ENCODE assay signal across 1 cellular context in genomic region chr1:54407957-54408700, GRCh38.
TF ChIP-seq lines count a peak whose summit lies in the region.

No MANE protein-coding gene starts in this region.

TF ChIP-seq in K562, 482 proteins besides CTCF, POLR2A, EP300 and RAD21 (continued from another document and continues in another):
- TF ChIP-seq ZHX1 (conservative IDR thresholded peaks at IDR 0.05; ENCODE audit: low read length) (no peak), PPARD (CRISPR knock-in tag; IDR thresholded peaks at IDR 0.05) (no peak), LEF1 (IDR thresholded peaks at IDR 0.05) (0 out of 2 replicates have a peak, but pooled peaks have one; percentile 31), CREM (IDR thresholded peaks at IDR 0.05; ENCODE audit: low read depth) (peak; percentile 55), SIX5 (IDR thresholded peaks at IDR 0.05; ENCODE audit: borderline replicate concordance in 1 of 2, insufficient read depth in 1 of 2, low read depth in 1 of 2, low read length in 2 of 2) (no peak), ZNF740 (CRISPR knock-in tag; IDR thresholded peaks at IDR 0.05) (no peak), ZNF740 (tag; IDR thresholded peaks at IDR 0.05) (0 out of 4 replicates have a peak, but pooled peaks of 1 of the 2 experiments have one; percentile 12), ZNF133 (CRISPR knock-in tag; IDR thresholded peaks at IDR 0.05) (no peak), HDAC1 (IDR thresholded peaks at IDR 0.05) (peak in 1 of 2 experiments; percentile 29; a peak in 1 of 4 replicates), TSHZ1 (CRISPR knock-in tag; IDR thresholded peaks at IDR 0.05) (no peak), NFYB (IDR thresholded peaks at IDR 0.05; ENCODE audit: extremely low read depth, insufficient read length) (no peak), ZNF707 (CRISPR knock-in tag; conservative IDR thresholded peaks at IDR 0.05) (0 out of 2 replicates have a peak, but pooled peaks have one; percentile 28), SPI1 (IDR thresholded peaks at IDR 0.05; ENCODE audit: borderline replicate concordance, low read depth, low read length) (peak; percentile 77; the same call in 1 of the 2 replicates), ZNF3 (CRISPR knock-in tag; IDR thresholded peaks at IDR 0.05) (no peak), SLC30A9 (CRISPR knock-in tag; IDR thresholded peaks at IDR 0.05) (no peak), MTA3 (IDR thresholded peaks at IDR 0.05; ENCODE audit: borderline replicate concordance) (peak; percentile 47; the same call in 1 of the 2 replicates), KDM4B (IDR thresholded peaks at IDR 0.05; ENCODE audit: borderline replicate concordance in 2 of 2, low read depth in 1 of 2) (no peak), NR2F6 (CRISPR knock-in tag; IDR thresholded peaks at IDR 0.05) (no peak)
- TF ChIP-seq, protein P1, sequence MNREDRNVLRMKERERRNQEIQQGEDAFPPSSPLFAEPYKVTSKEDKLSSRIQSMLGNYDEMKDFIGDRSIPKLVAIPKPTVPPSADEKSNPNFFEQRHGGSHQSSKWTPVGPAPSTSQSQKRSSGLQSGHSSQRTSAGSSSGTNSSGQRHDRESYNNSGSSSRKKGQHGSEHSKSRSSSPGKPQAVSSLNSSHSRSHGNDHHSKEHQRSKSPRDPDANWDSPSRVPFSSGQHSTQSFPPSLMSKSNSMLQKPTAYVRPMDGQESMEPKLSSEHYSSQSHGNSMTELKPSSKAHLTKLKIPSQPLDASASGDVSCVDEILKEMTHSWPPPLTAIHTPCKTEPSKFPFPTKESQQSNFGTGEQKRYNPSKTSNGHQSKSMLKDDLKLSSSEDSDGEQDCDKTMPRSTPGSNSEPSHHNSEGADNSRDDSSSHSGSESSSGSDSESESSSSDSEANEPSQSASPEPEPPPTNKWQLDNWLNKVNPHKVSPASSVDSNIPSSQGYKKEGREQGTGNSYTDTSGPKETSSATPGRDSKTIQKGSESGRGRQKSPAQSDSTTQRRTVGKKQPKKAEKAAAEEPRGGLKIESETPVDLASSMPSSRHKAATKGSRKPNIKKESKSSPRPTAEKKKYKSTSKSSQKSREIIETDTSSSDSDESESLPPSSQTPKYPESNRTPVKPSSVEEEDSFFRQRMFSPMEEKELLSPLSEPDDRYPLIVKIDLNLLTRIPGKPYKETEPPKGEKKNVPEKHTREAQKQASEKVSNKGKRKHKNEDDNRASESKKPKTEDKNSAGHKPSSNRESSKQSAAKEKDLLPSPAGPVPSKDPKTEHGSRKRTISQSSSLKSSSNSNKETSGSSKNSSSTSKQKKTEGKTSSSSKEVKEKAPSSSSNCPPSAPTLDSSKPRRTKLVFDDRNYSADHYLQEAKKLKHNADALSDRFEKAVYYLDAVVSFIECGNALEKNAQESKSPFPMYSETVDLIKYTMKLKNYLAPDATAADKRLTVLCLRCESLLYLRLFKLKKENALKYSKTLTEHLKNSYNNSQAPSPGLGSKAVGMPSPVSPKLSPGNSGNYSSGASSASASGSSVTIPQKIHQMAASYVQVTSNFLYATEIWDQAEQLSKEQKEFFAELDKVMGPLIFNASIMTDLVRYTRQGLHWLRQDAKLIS (CRISPR knock-in tag; IDR thresholded peaks at IDR 0.05) = no peak
- TF ChIP-seq, protein P2, sequence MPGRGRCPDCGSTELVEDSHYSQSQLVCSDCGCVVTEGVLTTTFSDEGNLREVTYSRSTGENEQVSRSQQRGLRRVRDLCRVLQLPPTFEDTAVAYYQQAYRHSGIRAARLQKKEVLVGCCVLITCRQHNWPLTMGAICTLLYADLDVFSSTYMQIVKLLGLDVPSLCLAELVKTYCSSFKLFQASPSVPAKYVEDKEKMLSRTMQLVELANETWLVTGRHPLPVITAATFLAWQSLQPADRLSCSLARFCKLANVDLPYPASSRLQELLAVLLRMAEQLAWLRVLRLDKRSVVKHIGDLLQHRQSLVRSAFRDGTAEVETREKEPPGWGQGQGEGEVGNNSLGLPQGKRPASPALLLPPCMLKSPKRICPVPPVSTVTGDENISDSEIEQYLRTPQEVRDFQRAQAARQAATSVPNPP (IDR thresholded peaks at IDR 0.05; ENCODE audit: borderline replicate concordance, insufficient read depth, insufficient read length) = no peak
- TF ChIP-seq, protein P3, sequence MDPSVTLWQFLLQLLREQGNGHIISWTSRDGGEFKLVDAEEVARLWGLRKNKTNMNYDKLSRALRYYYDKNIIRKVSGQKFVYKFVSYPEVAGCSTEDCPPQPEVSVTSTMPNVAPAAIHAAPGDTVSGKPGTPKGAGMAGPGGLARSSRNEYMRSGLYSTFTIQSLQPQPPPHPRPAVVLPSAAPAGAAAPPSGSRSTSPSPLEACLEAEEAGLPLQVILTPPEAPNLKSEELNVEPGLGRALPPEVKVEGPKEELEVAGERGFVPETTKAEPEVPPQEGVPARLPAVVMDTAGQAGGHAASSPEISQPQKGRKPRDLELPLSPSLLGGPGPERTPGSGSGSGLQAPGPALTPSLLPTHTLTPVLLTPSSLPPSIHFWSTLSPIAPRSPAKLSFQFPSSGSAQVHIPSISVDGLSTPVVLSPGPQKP (CRISPR knock-in tag; IDR thresholded peaks at IDR 0.05) = no peak
- TF ChIP-seq, protein P4, sequence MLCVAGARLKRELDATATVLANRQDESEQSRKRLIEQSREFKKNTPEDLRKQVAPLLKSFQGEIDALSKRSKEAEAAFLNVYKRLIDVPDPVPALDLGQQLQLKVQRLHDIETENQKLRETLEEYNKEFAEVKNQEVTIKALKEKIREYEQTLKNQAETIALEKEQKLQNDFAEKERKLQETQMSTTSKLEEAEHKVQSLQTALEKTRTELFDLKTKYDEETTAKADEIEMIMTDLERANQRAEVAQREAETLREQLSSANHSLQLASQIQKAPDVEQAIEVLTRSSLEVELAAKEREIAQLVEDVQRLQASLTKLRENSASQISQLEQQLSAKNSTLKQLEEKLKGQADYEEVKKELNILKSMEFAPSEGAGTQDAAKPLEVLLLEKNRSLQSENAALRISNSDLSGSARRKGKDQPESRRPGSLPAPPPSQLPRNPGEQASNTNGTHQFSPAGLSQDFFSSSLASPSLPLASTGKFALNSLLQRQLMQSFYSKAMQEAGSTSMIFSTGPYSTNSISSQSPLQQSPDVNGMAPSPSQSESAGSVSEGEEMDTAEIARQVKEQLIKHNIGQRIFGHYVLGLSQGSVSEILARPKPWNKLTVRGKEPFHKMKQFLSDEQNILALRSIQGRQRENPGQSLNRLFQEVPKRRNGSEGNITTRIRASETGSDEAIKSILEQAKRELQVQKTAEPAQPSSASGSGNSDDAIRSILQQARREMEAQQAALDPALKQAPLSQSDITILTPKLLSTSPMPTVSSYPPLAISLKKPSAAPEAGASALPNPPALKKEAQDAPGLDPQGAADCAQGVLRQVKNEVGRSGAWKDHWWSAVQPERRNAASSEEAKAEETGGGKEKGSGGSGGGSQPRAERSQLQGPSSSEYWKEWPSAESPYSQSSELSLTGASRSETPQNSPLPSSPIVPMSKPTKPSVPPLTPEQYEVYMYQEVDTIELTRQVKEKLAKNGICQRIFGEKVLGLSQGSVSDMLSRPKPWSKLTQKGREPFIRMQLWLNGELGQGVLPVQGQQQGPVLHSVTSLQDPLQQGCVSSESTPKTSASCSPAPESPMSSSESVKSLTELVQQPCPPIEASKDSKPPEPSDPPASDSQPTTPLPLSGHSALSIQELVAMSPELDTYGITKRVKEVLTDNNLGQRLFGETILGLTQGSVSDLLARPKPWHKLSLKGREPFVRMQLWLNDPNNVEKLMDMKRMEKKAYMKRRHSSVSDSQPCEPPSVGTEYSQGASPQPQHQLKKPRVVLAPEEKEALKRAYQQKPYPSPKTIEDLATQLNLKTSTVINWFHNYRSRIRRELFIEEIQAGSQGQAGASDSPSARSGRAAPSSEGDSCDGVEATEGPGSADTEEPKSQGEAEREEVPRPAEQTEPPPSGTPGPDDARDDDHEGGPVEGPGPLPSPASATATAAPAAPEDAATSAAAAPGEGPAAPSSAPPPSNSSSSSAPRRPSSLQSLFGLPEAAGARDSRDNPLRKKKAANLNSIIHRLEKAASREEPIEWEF (CRISPR knock-in tag; IDR thresholded peaks at IDR 0.05) = 0 out of 2 replicates have a peak, but pooled peaks have one; percentile 4
- TF ChIP-seq, protein P5, sequence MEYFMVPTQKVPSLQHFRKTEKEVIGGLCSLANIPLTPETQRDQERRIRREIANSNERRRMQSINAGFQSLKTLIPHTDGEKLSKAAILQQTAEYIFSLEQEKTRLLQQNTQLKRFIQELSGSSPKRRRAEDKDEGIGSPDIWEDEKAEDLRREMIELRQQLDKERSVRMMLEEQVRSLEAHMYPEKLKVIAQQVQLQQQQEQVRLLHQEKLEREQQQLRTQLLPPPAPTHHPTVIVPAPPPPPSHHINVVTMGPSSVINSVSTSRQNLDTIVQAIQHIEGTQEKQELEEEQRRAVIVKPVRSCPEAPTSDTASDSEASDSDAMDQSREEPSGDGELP (CRISPR knock-in tag; IDR thresholded peaks at IDR 0.05; ENCODE audit: borderline replicate concordance) = no peak
- TF ChIP-seq, protein P6, sequence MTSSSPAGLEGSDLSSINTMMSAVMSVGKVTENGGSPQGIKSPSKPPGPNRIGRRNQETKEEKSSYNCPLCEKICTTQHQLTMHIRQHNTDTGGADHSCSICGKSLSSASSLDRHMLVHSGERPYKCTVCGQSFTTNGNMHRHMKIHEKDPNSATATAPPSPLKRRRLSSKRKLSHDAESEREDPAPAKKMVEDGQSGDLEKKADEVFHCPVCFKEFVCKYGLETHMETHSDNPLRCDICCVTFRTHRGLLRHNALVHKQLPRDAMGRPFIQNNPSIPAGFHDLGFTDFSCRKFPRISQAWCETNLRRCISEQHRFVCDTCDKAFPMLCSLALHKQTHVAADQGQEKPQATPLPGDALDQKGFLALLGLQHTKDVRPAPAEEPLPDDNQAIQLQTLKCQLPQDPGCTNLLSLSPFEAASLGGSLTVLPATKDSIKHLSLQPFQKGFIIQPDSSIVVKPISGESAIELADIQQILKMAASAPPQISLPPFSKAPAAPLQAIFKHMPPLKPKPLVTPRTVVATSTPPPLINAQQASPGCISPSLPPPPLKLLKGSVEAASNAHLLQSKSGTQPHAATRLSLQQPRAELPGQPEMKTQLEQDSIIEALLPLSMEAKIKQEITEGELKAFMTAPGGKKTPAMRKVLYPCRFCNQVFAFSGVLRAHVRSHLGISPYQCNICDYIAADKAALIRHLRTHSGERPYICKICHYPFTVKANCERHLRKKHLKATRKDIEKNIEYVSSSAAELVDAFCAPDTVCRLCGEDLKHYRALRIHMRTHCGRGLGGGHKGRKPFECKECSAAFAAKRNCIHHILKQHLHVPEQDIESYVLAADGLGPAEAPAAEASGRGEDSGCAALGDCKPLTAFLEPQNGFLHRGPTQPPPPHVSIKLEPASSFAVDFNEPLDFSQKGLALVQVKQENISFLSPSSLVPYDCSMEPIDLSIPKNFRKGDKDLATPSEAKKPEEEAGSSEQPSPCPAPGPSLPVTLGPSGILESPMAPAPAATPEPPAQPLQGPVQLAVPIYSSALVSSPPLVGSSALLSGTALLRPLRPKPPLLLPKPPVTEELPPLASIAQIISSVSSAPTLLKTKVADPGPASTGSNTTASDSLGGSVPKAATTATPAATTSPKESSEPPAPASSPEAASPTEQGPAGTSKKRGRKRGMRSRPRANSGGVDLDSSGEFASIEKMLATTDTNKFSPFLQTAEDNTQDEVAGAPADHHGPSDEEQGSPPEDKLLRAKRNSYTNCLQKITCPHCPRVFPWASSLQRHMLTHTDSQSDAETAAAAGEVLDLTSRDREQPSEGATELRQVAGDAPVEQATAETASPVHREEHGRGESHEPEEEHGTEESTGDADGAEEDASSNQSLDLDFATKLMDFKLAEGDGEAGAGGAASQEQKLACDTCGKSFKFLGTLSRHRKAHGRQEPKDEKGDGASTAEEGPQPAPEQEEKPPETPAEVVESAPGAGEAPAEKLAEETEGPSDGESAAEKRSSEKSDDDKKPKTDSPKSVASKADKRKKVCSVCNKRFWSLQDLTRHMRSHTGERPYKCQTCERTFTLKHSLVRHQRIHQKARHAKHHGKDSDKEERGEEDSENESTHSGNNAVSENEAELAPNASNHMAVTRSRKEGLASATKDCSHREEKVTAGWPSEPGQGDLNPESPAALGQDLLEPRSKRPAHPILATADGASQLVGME (CRISPR knock-in tag; IDR thresholded peaks at IDR 0.05) = 0 out of 2 replicates have a peak, but pooled peaks have one; percentile 9
